1 cellular context compared by ENCODE assay signal in the genomic region with DNA sequence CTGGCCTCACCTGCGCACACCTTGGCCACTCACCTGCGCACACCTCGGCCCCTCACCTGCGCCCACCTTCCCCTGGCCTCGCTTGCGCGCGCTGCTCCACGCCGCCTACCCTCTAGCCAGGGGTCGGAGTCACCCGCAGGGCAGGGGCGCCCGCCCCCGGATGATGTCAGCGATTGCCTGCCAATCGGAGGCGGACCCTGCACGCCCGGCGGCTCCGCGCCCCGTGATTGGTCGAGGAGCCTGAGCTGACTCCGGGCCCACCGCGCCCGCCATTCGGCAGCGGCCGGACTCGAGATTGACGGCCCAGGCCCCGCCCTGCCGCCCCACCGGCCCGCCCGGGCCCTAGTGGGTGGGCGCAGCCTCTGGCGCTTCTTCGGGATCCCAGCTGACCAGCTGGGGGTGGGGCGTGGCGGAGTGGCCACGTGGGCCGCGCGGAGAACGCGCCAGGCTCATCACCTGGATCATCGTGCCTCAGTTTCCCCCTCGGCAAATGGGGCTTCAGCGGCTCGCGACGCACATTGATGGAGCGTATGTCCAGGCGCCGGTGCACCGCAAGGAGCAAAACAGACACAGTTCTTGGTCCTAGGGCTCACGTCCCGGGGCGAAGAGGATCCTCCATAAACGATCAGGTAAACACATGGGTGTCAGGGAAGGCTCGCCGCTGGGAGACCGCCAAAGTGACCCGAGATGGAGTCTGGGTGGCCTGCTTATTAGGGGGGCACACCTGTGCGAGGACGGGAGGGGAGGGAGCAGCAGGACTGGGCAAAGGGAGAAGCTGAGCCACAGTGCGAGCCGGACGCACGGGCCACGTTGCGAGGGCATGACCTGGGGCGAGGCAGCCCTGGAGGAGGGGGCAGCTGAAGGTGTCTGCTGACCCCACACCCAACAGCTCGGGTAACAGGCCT.
TF ChIP-seq lines count a peak whose summit lies in the region.

DHCR7 (minus strand) TSS at position 137 of the 905 bp plus-strand sequence. CDS start 3,441 bp downstream, outside the sequence.

TF ChIP-seq in HepG2, 621 proteins besides CTCF, POLR2A, EP300 and RAD21 (continued from another document and continues in another):
- TF ChIP-seq, protein P1, sequence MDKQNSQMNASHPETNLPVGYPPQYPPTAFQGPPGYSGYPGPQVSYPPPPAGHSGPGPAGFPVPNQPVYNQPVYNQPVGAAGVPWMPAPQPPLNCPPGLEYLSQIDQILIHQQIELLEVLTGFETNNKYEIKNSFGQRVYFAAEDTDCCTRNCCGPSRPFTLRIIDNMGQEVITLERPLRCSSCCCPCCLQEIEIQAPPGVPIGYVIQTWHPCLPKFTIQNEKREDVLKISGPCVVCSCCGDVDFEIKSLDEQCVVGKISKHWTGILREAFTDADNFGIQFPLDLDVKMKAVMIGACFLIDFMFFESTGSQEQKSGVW (CRISPR knock-in tag; IDR thresholded peaks at IDR 0.05; ENCODE audit: borderline replicate concordance), result peak; percentile 88; the same call in 1 of the 2 replicates
- TF ChIP-seq ZNF850 (CRISPR knock-in tag; conservative IDR thresholded peaks at IDR 0.05) (no peak), HNF4G (IDR thresholded peaks at IDR 0.05; ENCODE audit: borderline replicate concordance, low read depth, low read length) (no peak), HNF4G (CRISPR knock-in tag; IDR thresholded peaks at IDR 0.05; ENCODE audit: borderline replicate concordance, low read depth) (no peak; the same call in 1 of the 2 replicates), GLI4 (CRISPR knock-in tag; IDR thresholded peaks at IDR 0.05; ENCODE audit: borderline replicate concordance) (peak; percentile 86; the same call in 1 of the 2 replicates), ZBTB20 (CRISPR knock-in tag; IDR thresholded peaks at IDR 0.05; ENCODE audit: borderline replicate concordance, low read depth) (no peak; the same call in 1 of the 2 replicates), ZNF629 (CRISPR knock-in tag; conservative IDR thresholded peaks at IDR 0.05) (no peak; the same call in 1 of the 2 replicates), HOMEZ (CRISPR knock-in tag; IDR thresholded peaks at IDR 0.05; ENCODE audit: low read depth) (0 out of 2 replicates have a peak, but pooled peaks have one; percentile 38), PAX8 (CRISPR knock-in tag; IDR thresholded peaks at IDR 0.05; ENCODE audit: borderline replicate concordance) (no peak), TCF12 (IDR thresholded peaks at IDR 0.05) (no peak), TCF12 (CRISPR knock-in tag; IDR thresholded peaks at IDR 0.05) (no peak), TAF1 (CRISPR knock-in tag; IDR thresholded peaks at IDR 0.05) (peak; percentile 80), PHF8 (CRISPR knock-in tag; IDR thresholded peaks at IDR 0.05) (peak; percentile 78), ZNF230 (CRISPR knock-in tag; IDR thresholded peaks at IDR 0.05) (peak; percentile 73; the same call in 1 of the 2 replicates), ZFAT (CRISPR knock-in tag; conservative IDR thresholded peaks at IDR 0.05) (no peak), ZBTB8A (CRISPR knock-in tag; IDR thresholded peaks at IDR 0.05; ENCODE audit: borderline replicate concordance, low read depth) (no peak), HES4 (CRISPR knock-in tag; IDR thresholded peaks at IDR 0.05; ENCODE audit: borderline replicate concordance) (peak; percentile 74; the same call in 1 of the 2 replicates), ZSCAN12 (CRISPR knock-in tag; IDR thresholded peaks at IDR 0.05) (no peak), ZNF552 (CRISPR knock-in tag; IDR thresholded peaks at IDR 0.05; ENCODE audit: borderline replicate concordance) (no peak), RNF219 (CRISPR knock-in tag; IDR thresholded peaks at IDR 0.05) (no peak; the same call in 1 of the 2 replicates), ZBED4 (CRISPR knock-in tag; IDR thresholded peaks at IDR 0.05; ENCODE audit: borderline replicate concordance) (peak; percentile 48; the same call in 1 of the 2 replicates), MEIS2 (CRISPR knock-in tag; IDR thresholded peaks at IDR 0.05) (peak; percentile 65), JDP2 (CRISPR knock-in tag; IDR thresholded peaks at IDR 0.05; ENCODE audit: borderline replicate concordance) (no peak), KDM4B (CRISPR knock-in tag; IDR thresholded peaks at IDR 0.05) (no peak), ZNF329 (CRISPR knock-in tag; IDR thresholded peaks at IDR 0.05; ENCODE audit: low read depth) (peak; percentile 58; the same call in 1 of the 2 replicates), NFE2 (CRISPR knock-in tag; IDR thresholded peaks at IDR 0.05) (no peak), MBD4 (IDR thresholded peaks at IDR 0.05; ENCODE audit: borderline replicate concordance, low read length) (no peak), FOXA3 (CRISPR knock-in tag; IDR thresholded peaks at IDR 0.05) (no peak; the same call in 1 of the 2 replicates), ZNF614 (CRISPR knock-in tag; IDR thresholded peaks at IDR 0.05; ENCODE audit: borderline replicate concordance) (no peak), ZNF782 (CRISPR knock-in tag; IDR thresholded peaks at IDR 0.05; ENCODE audit: borderline replicate concordance) (peak; percentile 37; the same call in 1 of the 2 replicates), ZNF841 (CRISPR knock-in tag; IDR thresholded peaks at IDR 0.05; ENCODE audit: borderline replicate concordance) (no peak), TCF7L2 (IDR thresholded peaks at IDR 0.05; ENCODE audit: low read depth, low read length) (no peak), ZNF512 (CRISPR knock-in tag; IDR thresholded peaks at IDR 0.05) (no peak), ZNF605 (CRISPR knock-in tag; IDR thresholded peaks at IDR 0.05) (peak; percentile 79), ZNF747 (CRISPR knock-in tag; IDR thresholded peaks at IDR 0.05; ENCODE audit: borderline replicate concordance) (peak; percentile 66; the same call in 1 of the 2 replicates), BRCA1 (CRISPR knock-in tag; IDR thresholded peaks at IDR 0.05) (no peak), ZNF567 (CRISPR knock-in tag; IDR thresholded peaks at IDR 0.05; ENCODE audit: borderline replicate concordance) (no peak), RARG (CRISPR knock-in tag; IDR thresholded peaks at IDR 0.05; ENCODE audit: low read depth) (no peak), PAF1 (CRISPR knock-in tag; IDR thresholded peaks at IDR 0.05) (no peak), DNMT3B (CRISPR knock-in tag; conservative IDR thresholded peaks at IDR 0.05) (no peak), MAF1 (CRISPR knock-in tag; IDR thresholded peaks at IDR 0.05; ENCODE audit: borderline replicate concordance) (peak; percentile 49; the same call in 1 of the 2 replicates), E2F5 (CRISPR knock-in tag; conservative IDR thresholded peaks at IDR 0.05) (no peak), DR1 (CRISPR knock-in tag; IDR thresholded peaks at IDR 0.05) (0 out of 2 replicates have a peak, but pooled peaks have one; percentile 18), HDAC1 (CRISPR knock-in tag; IDR thresholded peaks at IDR 0.05) (peak; percentile 98), NCOR1 (IDR thresholded peaks at IDR 0.05; ENCODE audit: borderline replicate concordance, low read length) (no peak)
- TF ChIP-seq, protein P2, sequence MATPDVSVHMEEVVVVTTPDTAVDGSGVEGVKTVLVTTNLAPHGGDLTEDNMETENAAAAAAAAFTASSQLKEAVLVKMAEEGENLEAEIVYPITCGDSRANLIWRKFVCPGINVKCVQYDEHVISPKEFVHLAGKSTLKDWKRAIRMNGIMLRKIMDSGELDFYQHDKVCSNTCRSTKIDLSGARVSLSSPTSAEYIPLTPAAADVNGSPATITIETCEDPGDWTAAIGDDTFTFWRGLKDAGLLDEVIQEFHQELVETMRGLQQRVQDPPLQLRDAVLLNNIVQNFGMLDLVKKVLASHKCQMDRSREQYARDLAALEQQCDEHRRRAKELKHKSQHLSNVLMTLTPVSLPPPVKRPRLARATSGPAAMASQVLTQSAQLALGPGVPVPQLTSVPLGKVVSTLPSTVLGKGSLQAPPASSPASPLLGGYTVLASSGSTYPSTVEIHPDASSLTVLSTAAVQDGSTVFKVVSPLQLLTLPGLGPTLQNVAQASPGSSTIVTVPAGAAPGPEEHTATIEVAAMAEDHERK (CRISPR knock-in tag; IDR thresholded peaks at IDR 0.05; ENCODE audit: low read depth), result 0 out of 2 replicates have a peak, but pooled peaks have one; percentile 18
- TF ChIP-seq, protein P3, sequence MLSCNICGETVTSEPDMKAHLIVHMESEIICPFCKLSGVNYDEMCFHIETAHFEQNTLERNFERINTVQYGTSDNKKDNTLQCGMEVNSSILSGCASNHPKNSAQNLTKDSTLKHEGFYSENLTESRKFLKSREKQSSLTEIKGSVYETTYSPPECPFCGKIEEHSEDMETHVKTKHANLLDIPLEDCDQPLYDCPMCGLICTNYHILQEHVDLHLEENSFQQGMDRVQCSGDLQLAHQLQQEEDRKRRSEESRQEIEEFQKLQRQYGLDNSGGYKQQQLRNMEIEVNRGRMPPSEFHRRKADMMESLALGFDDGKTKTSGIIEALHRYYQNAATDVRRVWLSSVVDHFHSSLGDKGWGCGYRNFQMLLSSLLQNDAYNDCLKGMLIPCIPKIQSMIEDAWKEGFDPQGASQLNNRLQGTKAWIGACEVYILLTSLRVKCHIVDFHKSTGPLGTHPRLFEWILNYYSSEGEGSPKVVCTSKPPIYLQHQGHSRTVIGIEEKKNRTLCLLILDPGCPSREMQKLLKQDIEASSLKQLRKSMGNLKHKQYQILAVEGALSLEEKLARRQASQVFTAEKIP (CRISPR knock-in tag; IDR thresholded peaks at IDR 0.05; ENCODE audit: borderline replicate concordance), result no peak
- TF ChIP-seq, protein P4, sequence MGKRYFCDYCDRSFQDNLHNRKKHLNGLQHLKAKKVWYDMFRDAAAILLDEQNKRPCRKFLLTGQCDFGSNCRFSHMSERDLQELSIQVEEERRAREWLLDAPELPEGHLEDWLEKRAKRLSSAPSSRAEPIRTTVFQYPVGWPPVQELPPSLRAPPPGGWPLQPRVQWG (CRISPR knock-in tag; IDR thresholded peaks at IDR 0.05; ENCODE audit: borderline replicate concordance, low read depth), result no peak
